1 cellular context compared by ENCODE assay signal in the genomic region with DNA sequence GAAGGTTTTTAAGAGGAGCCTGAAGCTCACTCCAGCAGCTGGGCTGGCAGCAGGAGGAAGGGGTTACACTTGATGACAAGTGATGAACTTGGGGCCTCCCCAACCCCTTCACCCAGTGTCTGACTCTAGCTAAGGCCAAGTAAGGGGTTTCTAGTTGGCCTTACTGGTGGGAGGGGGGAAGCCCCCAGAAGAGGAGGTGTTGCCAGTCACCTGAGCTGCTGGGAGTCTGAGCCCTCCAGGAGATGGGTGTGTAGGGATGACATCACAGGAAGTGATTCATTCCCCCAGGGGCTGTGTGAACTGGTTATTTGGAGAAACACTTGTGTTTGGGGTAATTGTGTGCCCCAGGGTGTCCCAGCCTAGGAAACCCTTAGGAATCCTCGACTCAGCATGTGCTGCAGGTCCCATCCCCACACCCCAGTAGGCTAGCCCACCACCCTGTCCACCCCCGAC.
TF ChIP-seq lines count a peak whose summit lies in the region.

No MANE protein-coding gene starts in this region.

TF ChIP-seq in GM12878, 131 proteins besides CTCF, POLR2A, EP300 and RAD21 (continued from another document and continues in another):
- TF ChIP-seq, protein P1, sequence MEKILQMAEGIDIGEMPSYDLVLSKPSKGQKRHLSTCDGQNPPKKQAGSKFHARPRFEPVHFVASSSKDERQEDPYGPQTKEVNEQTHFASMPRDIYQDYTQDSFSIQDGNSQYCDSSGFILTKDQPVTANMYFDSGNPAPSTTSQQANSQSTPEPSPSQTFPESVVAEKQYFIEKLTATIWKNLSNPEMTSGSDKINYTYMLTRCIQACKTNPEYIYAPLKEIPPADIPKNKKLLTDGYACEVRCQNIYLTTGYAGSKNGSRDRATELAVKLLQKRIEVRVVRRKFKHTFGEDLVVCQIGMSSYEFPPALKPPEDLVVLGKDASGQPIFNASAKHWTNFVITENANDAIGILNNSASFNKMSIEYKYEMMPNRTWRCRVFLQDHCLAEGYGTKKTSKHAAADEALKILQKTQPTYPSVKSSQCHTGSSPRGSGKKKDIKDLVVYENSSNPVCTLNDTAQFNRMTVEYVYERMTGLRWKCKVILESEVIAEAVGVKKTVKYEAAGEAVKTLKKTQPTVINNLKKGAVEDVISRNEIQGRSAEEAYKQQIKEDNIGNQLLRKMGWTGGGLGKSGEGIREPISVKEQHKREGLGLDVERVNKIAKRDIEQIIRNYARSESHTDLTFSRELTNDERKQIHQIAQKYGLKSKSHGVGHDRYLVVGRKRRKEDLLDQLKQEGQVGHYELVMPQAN (conservative IDR thresholded peaks at IDR 0.05), result no peak; the same call in 1 of the 2 replicates
- TF ChIP-seq CBFB (IDR thresholded peaks at IDR 0.05; ENCODE audit: low read depth), result no peak
- peak in 1 of 2 experiments; percentile 31; a peak in 1 of 3 replicates for TF ChIP-seq EGR1 (IDR thresholded peaks at IDR 0.05; ENCODE audit: borderline replicate concordance in 1 of 2, low read depth in 2 of 2, low read length in 2 of 2)
- TF ChIP-seq FOXM1 (IDR thresholded peaks at IDR 0.05; ENCODE audit: low read depth, low read length), result no peak
- TF ChIP-seq EED (IDR thresholded peaks at IDR 0.05; ENCODE audit: low read depth), result peak; percentile 77
- TF ChIP-seq POU2F2 (IDR thresholded peaks at IDR 0.05; ENCODE audit: borderline replicate concordance, low read depth, low read length), result no peak
- TF ChIP-seq, protein P2, sequence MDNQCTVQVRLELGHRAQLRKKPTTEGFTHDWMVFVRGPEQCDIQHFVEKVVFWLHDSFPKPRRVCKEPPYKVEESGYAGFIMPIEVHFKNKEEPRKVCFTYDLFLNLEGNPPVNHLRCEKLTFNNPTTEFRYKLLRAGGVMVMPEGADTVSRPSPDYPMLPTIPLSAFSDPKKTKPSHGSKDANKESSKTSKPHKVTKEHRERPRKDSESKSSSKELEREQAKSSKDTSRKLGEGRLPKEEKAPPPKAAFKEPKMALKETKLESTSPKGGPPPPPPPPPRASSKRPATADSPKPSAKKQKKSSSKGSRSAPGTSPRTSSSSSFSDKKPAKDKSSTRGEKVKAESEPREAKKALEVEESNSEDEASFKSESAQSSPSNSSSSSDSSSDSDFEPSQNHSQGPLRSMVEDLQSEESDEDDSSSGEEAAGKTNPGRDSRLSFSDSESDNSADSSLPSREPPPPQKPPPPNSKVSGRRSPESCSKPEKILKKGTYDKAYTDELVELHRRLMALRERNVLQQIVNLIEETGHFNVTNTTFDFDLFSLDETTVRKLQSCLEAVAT (IDR thresholded peaks at IDR 0.05), result no peak
- 0 out of 2 replicates have a peak, but pooled peaks have one; percentile 51 for TF ChIP-seq NR2F1 (conservative IDR thresholded peaks at IDR 0.05)
- TF ChIP-seq RAD51 (IDR thresholded peaks at IDR 0.05), result peak; percentile 47; the same call in 1 of the 2 replicates
- no peak for TF ChIP-seq NRF1 (conservative IDR thresholded peaks at IDR 0.05; ENCODE audit: low read depth, low read length)
- TF ChIP-seq NBN (IDR thresholded peaks at IDR 0.05), result 0 out of 2 replicates have a peak, but pooled peaks have one; percentile 49
- no peak for TF ChIP-seq RFX5 (IDR thresholded peaks at IDR 0.05; ENCODE audit: low read depth, low read length)
- TF ChIP-seq, protein P3, sequence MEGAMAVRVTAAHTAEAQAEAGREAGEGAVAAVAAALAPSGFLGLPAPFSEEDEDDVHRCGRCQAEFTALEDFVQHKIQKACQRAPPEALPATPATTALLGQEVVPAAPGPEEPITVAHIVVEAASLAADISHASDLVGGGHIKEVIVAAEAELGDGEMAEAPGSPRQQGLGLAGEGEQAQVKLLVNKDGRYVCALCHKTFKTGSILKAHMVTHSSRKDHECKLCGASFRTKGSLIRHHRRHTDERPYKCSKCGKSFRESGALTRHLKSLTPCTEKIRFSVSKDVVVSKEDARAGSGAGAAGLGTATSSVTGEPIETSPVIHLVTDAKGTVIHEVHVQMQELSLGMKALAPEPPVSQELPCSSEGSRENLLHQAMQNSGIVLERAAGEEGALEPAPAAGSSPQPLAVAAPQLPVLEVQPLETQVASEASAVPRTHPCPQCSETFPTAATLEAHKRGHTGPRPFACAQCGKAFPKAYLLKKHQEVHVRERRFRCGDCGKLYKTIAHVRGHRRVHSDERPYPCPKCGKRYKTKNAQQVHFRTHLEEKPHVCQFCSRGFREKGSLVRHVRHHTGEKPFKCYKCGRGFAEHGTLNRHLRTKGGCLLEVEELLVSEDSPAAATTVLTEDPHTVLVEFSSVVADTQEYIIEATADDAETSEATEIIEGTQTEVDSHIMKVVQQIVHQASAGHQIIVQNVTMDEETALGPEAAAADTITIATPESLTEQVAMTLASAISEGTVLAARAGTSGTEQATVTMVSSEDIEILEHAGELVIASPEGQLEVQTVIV (IDR thresholded peaks at IDR 0.05; ENCODE audit: borderline replicate concordance, partially characterized antibody), result no peak
- TF ChIP-seq, protein P4, sequence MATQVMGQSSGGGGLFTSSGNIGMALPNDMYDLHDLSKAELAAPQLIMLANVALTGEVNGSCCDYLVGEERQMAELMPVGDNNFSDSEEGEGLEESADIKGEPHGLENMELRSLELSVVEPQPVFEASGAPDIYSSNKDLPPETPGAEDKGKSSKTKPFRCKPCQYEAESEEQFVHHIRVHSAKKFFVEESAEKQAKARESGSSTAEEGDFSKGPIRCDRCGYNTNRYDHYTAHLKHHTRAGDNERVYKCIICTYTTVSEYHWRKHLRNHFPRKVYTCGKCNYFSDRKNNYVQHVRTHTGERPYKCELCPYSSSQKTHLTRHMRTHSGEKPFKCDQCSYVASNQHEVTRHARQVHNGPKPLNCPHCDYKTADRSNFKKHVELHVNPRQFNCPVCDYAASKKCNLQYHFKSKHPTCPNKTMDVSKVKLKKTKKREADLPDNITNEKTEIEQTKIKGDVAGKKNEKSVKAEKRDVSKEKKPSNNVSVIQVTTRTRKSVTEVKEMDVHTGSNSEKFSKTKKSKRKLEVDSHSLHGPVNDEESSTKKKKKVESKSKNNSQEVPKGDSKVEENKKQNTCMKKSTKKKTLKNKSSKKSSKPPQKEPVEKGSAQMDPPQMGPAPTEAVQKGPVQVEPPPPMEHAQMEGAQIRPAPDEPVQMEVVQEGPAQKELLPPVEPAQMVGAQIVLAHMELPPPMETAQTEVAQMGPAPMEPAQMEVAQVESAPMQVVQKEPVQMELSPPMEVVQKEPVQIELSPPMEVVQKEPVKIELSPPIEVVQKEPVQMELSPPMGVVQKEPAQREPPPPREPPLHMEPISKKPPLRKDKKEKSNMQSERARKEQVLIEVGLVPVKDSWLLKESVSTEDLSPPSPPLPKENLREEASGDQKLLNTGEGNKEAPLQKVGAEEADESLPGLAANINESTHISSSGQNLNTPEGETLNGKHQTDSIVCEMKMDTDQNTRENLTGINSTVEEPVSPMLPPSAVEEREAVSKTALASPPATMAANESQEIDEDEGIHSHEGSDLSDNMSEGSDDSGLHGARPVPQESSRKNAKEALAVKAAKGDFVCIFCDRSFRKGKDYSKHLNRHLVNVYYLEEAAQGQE (IDR thresholded peaks at IDR 0.05; ENCODE audit: low read depth, low read length), result no peak
- TF ChIP-seq KDM1A (IDR thresholded peaks at IDR 0.05; ENCODE audit: borderline replicate concordance), result no peak
- TF ChIP-seq CHD4 (IDR thresholded peaks at IDR 0.05), result no peak
- TF ChIP-seq, protein P5, sequence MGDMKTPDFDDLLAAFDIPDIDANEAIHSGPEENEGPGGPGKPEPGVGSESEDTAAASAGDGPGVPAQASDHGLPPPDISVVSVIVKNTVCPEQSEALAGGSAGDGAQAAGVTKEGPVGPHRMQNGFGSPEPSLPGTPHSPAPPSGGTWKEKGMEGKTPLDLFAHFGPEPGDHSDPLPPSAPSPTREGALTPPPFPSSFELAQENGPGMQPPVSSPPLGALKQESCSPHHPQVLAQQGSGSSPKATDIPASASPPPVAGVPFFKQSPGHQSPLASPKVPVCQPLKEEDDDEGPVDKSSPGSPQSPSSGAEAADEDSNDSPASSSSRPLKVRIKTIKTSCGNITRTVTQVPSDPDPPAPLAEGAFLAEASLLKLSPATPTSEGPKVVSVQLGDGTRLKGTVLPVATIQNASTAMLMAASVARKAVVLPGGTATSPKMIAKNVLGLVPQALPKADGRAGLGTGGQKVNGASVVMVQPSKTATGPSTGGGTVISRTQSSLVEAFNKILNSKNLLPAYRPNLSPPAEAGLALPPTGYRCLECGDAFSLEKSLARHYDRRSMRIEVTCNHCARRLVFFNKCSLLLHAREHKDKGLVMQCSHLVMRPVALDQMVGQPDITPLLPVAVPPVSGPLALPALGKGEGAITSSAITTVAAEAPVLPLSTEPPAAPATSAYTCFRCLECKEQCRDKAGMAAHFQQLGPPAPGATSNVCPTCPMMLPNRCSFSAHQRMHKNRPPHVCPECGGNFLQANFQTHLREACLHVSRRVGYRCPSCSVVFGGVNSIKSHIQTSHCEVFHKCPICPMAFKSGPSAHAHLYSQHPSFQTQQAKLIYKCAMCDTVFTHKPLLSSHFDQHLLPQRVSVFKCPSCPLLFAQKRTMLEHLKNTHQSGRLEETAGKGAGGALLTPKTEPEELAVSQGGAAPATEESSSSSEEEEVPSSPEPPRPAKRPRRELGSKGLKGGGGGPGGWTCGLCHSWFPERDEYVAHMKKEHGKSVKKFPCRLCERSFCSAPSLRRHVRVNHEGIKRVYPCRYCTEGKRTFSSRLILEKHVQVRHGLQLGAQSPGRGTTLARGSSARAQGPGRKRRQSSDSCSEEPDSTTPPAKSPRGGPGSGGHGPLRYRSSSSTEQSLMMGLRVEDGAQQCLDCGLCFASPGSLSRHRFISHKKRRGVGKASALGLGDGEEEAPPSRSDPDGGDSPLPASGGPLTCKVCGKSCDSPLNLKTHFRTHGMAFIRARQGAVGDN (IDR thresholded peaks at IDR 0.05), result no peak
- TF ChIP-seq BACH1 (IDR thresholded peaks at IDR 0.05; ENCODE audit: borderline replicate concordance), result no peak
- TF ChIP-seq, protein P6, sequence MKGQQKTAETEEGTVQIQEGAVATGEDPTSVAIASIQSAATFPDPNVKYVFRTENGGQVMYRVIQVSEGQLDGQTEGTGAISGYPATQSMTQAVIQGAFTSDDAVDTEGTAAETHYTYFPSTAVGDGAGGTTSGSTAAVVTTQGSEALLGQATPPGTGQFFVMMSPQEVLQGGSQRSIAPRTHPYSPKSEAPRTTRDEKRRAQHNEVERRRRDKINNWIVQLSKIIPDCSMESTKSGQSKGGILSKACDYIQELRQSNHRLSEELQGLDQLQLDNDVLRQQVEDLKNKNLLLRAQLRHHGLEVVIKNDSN (IDR thresholded peaks at IDR 0.05; ENCODE audit: borderline replicate concordance, extremely low read length, insufficient read depth, low read depth, low read length), result no peak
- peak; percentile 95 for TF ChIP-seq MEF2B (IDR thresholded peaks at IDR 0.05; ENCODE audit: partially characterized antibody, poor library complexity, severe bottlenecking)
- no peak for TF ChIP-seq BRCA1 (IDR thresholded peaks at IDR 0.05; ENCODE audit: low read depth, low read length)
- no peak for TF ChIP-seq STAT3 (IDR thresholded peaks at IDR 0.05; ENCODE audit: low read depth, low read length)
- TF ChIP-seq, protein P7, sequence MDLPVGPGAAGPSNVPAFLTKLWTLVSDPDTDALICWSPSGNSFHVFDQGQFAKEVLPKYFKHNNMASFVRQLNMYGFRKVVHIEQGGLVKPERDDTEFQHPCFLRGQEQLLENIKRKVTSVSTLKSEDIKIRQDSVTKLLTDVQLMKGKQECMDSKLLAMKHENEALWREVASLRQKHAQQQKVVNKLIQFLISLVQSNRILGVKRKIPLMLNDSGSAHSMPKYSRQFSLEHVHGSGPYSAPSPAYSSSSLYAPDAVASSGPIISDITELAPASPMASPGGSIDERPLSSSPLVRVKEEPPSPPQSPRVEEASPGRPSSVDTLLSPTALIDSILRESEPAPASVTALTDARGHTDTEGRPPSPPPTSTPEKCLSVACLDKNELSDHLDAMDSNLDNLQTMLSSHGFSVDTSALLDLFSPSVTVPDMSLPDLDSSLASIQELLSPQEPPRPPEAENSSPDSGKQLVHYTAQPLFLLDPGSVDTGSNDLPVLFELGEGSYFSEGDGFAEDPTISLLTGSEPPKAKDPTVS (IDR thresholded peaks at IDR 0.05; ENCODE audit: low read depth, low read length), result no peak
- no peak for TF ChIP-seq JUND (IDR thresholded peaks at IDR 0.05; ENCODE audit: low read depth, low read length)
- TF ChIP-seq MTA2 (IDR thresholded peaks at IDR 0.05; ENCODE audit: low read depth), result peak; percentile 68; the same call in 1 of the 2 replicates
- no peak for TF ChIP-seq POLR2AphosphoS5 (IDR thresholded peaks at IDR 0.05; ENCODE audit: low read length)
- no peak for TF ChIP-seq MYB (IDR thresholded peaks at IDR 0.05; ENCODE audit: borderline replicate concordance, low read depth, low read length)
- TF ChIP-seq, protein P8, sequence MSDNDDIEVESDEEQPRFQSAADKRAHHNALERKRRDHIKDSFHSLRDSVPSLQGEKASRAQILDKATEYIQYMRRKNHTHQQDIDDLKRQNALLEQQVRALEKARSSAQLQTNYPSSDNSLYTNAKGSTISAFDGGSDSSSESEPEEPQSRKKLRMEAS (IDR thresholded peaks at IDR 0.05; ENCODE audit: low read depth, low read length), result no peak
- no peak for TF ChIP-seq TCF3 (IDR thresholded peaks at IDR 0.05; ENCODE audit: borderline replicate concordance, insufficient read depth, low read depth, low read length)
- no peak for TF ChIP-seq RELA (IDR thresholded peaks at IDR 0.05; ENCODE audit: borderline replicate concordance, partially characterized antibody)
- TF ChIP-seq KAT2A (conservative IDR thresholded peaks at IDR 0.05; ENCODE audit: control insufficient read depth, low read depth, low read length), result no peak
- no peak for TF ChIP-seq SIN3A (IDR thresholded peaks at IDR 0.05; ENCODE audit: low read depth, low read length)
- TF ChIP-seq NR2C1 (IDR thresholded peaks at IDR 0.05), result no peak
- TF ChIP-seq MTA3 (IDR thresholded peaks at IDR 0.05; ENCODE audit: borderline replicate concordance, low read length), result no peak
- 0 out of 4 replicates have a peak, but pooled peaks of 1 of the 2 experiments have one; percentile 34 for TF ChIP-seq ETV6 (conservative IDR thresholded peaks at IDR 0.05 in 1 of 2, IDR thresholded peaks at IDR 0.05 in 1 of 2; ENCODE audit: borderline replicate concordance in 1 of 2, low read depth in 1 of 2)
- TF ChIP-seq PML (IDR thresholded peaks at IDR 0.05; ENCODE audit: low read length), result no peak
- TF ChIP-seq, protein P9, sequence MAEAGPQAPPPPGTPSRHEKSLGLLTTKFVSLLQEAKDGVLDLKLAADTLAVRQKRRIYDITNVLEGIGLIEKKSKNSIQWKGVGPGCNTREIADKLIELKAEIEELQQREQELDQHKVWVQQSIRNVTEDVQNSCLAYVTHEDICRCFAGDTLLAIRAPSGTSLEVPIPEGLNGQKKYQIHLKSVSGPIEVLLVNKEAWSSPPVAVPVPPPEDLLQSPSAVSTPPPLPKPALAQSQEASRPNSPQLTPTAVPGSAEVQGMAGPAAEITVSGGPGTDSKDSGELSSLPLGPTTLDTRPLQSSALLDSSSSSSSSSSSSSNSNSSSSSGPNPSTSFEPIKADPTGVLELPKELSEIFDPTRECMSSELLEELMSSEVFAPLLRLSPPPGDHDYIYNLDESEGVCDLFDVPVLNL (IDR thresholded peaks at IDR 0.05; ENCODE audit: low read depth, low read length), result no peak
- no peak for TF ChIP-seq CBX5 (IDR thresholded peaks at IDR 0.05; ENCODE audit: low read depth)
- TF ChIP-seq, protein P10, sequence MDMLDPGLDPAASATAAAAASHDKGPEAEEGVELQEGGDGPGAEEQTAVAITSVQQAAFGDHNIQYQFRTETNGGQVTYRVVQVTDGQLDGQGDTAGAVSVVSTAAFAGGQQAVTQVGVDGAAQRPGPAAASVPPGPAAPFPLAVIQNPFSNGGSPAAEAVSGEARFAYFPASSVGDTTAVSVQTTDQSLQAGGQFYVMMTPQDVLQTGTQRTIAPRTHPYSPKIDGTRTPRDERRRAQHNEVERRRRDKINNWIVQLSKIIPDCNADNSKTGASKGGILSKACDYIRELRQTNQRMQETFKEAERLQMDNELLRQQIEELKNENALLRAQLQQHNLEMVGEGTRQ (IDR thresholded peaks at IDR 0.05; ENCODE audit: borderline replicate concordance, low read depth, low read length), result no peak
- TF ChIP-seq BCL11A (IDR thresholded peaks at IDR 0.05; ENCODE audit: low read depth, low read length), result peak; percentile 73
- TF ChIP-seq ZNF384 (IDR thresholded peaks at IDR 0.05; ENCODE audit: borderline replicate concordance, low read depth, low read length), result no peak
- no peak for TF ChIP-seq HDAC6 (IDR thresholded peaks at IDR 0.05; ENCODE audit: unreplicated experiment)
